In genomic region chr1:119587328-119587727, GRCh38 we compare ENCODE assay signal across 13 cellular contexts.
DNase-seq lines count a peak whose midpoint lies in the region; ATAC-seq lines count a peak whose summit lies in the region.
"Had no signal": no experiment of that assay in that cellular context is flagged by ENCODE, and none has a peak within 500 bp of the region (broad histone marks: within the 10 kb centered on the region; RNA-seq: fewer than 3 reads in every experiment).

No MANE protein-coding gene starts in this region.

- CTCF ChIA-PET in activated CD4-positive, alpha-beta T cell treated with anti-CD3 and anti-CD28 coated beads, Interleukin-2, amount 10 ng/mL, durations not matched to agents 7 days and 5 days (lab: Charles Lee), result no interaction called here

- ATAC-seq in GM19397 (IDR thresholded peaks at IDR 0.05; ENCODE audit: unreplicated experiment), result no peak

- H3K4me1 ChIP-seq in SJCRH30, result peaks cover 13% of the 10 kb centered on the region
- H3K4me1 ChIP-seq: BLaER1 had no signal

- H3K36me3 ChIP-seq in SJCRH30, result no peaks in the 10 kb centered on the region
- H3K36me3 ChIP-seq: BLaER1 had no signal

- peaks cover 4% of the 10 kb centered on the region for H3K27me3 Mint-ChIP-seq in activated CD4-positive, alpha-beta T cell treated with anti-CD3 and anti-CD28 coated beads, Interleukin-2, amount 10 ng/mL, durations not matched to agents 7 days and 5 days

- no peaks in the 10 kb centered on the region for H3K36me3 Mint-ChIP-seq in activated CD4-positive, alpha-beta T cell treated with anti-CD3 and anti-CD28 coated beads, Interleukin-2, amount 10 ng/mL, durations not matched to agents 7 days and 5 days (ENCODE audit: low read depth)

- H3K4me3 ChIP-seq in SJCRH30, result no peak overlapping the region
- H3K4me3 ChIP-seq: BLaER1, skin epidermis had no signal

- no peaks in the 10 kb centered on the region for H3K27me3 ChIP-seq in SJCRH30
- H3K27me3 ChIP-seq: BLaER1 had no signal

- H3K4me1 Mint-ChIP-seq in activated CD4-positive, alpha-beta T cell treated with anti-CD3 and anti-CD28 coated beads, Interleukin-2, amount 10 ng/mL, durations not matched to agents 7 days and 5 days, result no peaks in the 10 kb centered on the region
- H3K4me1 Mint-ChIP-seq: activated B cell treated with CpG ODN at 0.5 μM for 24 hours had no signal

- DNase-seq in COR-L47 (lab: John Stamatoyannopoulos, UW) (peak; percentile 91), NCI-H1417 (lab: John Stamatoyannopoulos, UW) (peak; percentile 82 to 95 (median 86)), SJCRH30 (peak; percentile 97 to 99), hepatic stellate cell (ENCODE audit: low spot score) (peak; percentile 9), globus pallidus (ENCODE audit: low spot score) (no peak)
- DNase-seq in activated CD4-positive, alpha-beta T cell treated with anti-CD3 and anti-CD28 coated beads, Interleukin-2, amount 10 ng/mL, durations not matched to agents 7 days and 5 days, result no peak
- DNase-seq in activated CD4-positive, alpha-beta T cell treated with anti-CD3 and anti-CD28 coated beads, Interleukin-2, amount 50 U/mL, for 1 hour, result no peak
- DNase-seq: activated B cell treated with CpG ODN at 0.5 μM for 24 hours, hypothalamus, midbrain had no signal

- no peaks in the 10 kb centered on the region for H3K9me3 ChIP-seq in SJCRH30 (replicated peaks)
- H3K9me3 ChIP-seq: BLaER1 had no signal

- POLR2A ChIA-PET in activated CD4-positive, alpha-beta T cell treated with anti-CD3 and anti-CD28 coated beads, Interleukin-2, amount 10 ng/mL, durations not matched to agents 7 days and 5 days (lab: Charles Lee), result no interaction called here

- H3K27ac ChIP-seq in SJCRH30, result peak overlapping the region; percentile 7; the same call in 1 of the 2 replicates
- H3K27ac ChIP-seq: BLaER1, skin epidermis had no signal

- H3K9me3 Mint-ChIP-seq in activated CD4-positive, alpha-beta T cell treated with anti-CD3 and anti-CD28 coated beads, Interleukin-2, amount 10 ng/mL, durations not matched to agents 7 days and 5 days, result no peaks in the 10 kb centered on the region
- H3K9me3 Mint-ChIP-seq: activated B cell treated with CpG ODN at 0.5 μM for 24 hours had no signal

- H3K4me3 Mint-ChIP-seq in activated CD4-positive, alpha-beta T cell treated with anti-CD3 and anti-CD28 coated beads, Interleukin-2, amount 10 ng/mL, durations not matched to agents 7 days and 5 days, result no peak overlapping the region
- H3K4me3 Mint-ChIP-seq: activated B cell treated with CpG ODN at 0.5 μM for 24 hours had no signal

- H3K27ac Mint-ChIP-seq in activated CD4-positive, alpha-beta T cell treated with anti-CD3 and anti-CD28 coated beads, Interleukin-2, amount 10 ng/mL, durations not matched to agents 7 days and 5 days, result no peak overlapping the region
- H3K27ac Mint-ChIP-seq: activated B cell treated with CpG ODN at 0.5 μM for 24 hours had no signal

Comparison
In these comparisons a context has a peak if more than half of its experiments do, and no peak if none do; other contexts are left out.
1. DNase-seq: peak in COR-L47 (single experiment), NCI-H1417 (3 of 3), SJCRH30 (2 of 2) and hepatic stellate cell (single experiment); none in globus pallidus (single experiment), activated CD4-positive, alpha-beta T cell treated with anti-CD3 and anti-CD28 coated beads, Interleukin-2, amount 10 ng/mL, durations not matched to agents 7 days and 5 days (single experiment) and activated CD4-positive, alpha-beta T cell treated with anti-CD3 and anti-CD28 coated beads, Interleukin-2, amount 50 U/mL, for 1 hour (single experiment).